33 cellular contexts compared by ENCODE assay signal in genomic region chr7:132022188-132022587, GRCh38.
"Had no signal": no experiment of that assay in that cellular context is flagged by ENCODE, and none has a peak within 500 bp of the region (broad histone marks: within the 10 kb centered on the region; RNA-seq: fewer than 3 reads in every experiment).

No MANE protein-coding gene starts in this region.

- DNase-seq: activated B cell treated with CpG ODN at 0.5 μM for 24 hours; activated CD4-positive, alpha-beta memory T cell treated with anti-CD3 and anti-CD28 coated beads for 36 hours; activated CD4-positive, alpha-beta T cell treated with anti-CD3 and anti-CD28 coated beads for 4 hours; activated CD4-positive, alpha-beta T cell treated with anti-CD3 and anti-CD28 coated beads, Interleukin-2, amount 10 ng/mL, durations not matched to agents 24 days and 14 days; activated CD4-positive, alpha-beta T cell treated with anti-CD3 and anti-CD28 coated beads, Interleukin-2, amount 50 U/mL, for 1 hour; activated CD4-positive, alpha-beta T cell treated with anti-CD3 and anti-CD28 coated beads, Interleukin-2, amount 50 U/mL, for 4 hours; activated CD4-positive, CD25-positive, alpha-beta regulatory T cell treated with anti-CD3 and anti-CD28 coated beads, Interleukin-2, amount 50 U/mL, for 72 hours; activated CD8-positive, alpha-beta memory T cell treated with anti-CD3 and anti-CD28 coated beads, Interleukin-2, amount 50 U/mL, for 4 hours; activated CD8-positive, alpha-beta T cell treated with anti-CD3 and anti-CD28 coated beads for 36 hours; activated effector memory CD4-positive, alpha-beta T cell treated with anti-CD3 and anti-CD28 coated beads, Interleukin-2, amount 50 U/mL, for 16 hours; activated gamma-delta T cell treated with Interleukin-2 at 50 U/mL for 16 hours; activated naive CD4-positive, alpha-beta T cell; activated naive CD4-positive, alpha-beta T cell treated with anti-CD3 and anti-CD28 coated beads for 36 hours; activated naive CD4-positive, alpha-beta T cell treated with anti-CD3 and anti-CD28 coated beads, Interleukin-2, amount 50 U/mL, for 16 hours; activated naive CD8-positive, alpha-beta T cell treated with anti-CD3 and anti-CD28 coated beads for 36 hours; activated T-cell treated with anti-CD3 and anti-CD28 coated beads for 4 hours; activated T-cell treated with anti-CD3 and anti-CD28 coated beads, Interleukin-2, amount 50 U/mL, for 1 hour; activated T-cell treated with anti-CD3 and anti-CD28 coated beads, Interleukin-2, amount 50 U/mL, for 4 hours; activated T-cell treated with anti-CD3 and anti-CD28 coated beads, Interleukin-2, amount 50 U/mL, for 72 hours; adrenal gland; amniotic stem cell; aorta; body of pancreas; brain microvascular endothelial cell; central memory CD4-positive, alpha-beta T cell; T-helper 2 cell; T-helper 9 cell had no signal

- H3K27ac ChIP-seq: adrenal gland, body of pancreas, brain microvascular endothelial cell, breast epithelium, VCaP had no signal

- H3K9me3 ChIP-seq: adrenal gland, body of pancreas, breast epithelium had no signal

- H3K4me3 ChIP-seq: adrenal gland, body of pancreas, breast epithelium had no signal

- ATAC-seq: activated CD8-positive, alpha-beta T cell treated with anti-CD3 and anti-CD28 coated beads for 36 hours; activated naive CD4-positive, alpha-beta T cell treated with anti-CD3 and anti-CD28 coated beads, Interleukin-2, amount 50 U/mL, for 72 hours; activated T-cell treated with anti-CD3 and anti-CD28 coated beads, Interleukin-2, amount 50 U/mL, for 4 hours; activated T-cell treated with anti-CD3 and anti-CD28 coated beads, Interleukin-2, amount 50 U/mL, for 72 hours; activated T-helper 17 cell treated with anti-CD3 and anti-CD28 coated beads, Interleukin-2, amount 50 U/mL, for 72 hours; body of pancreas had no signal

- H3K36me3 ChIP-seq: adrenal gland, brain microvascular endothelial cell, breast epithelium had no signal

- H3K27me3 ChIP-seq: adrenal gland, body of pancreas, brain microvascular endothelial cell, breast epithelium had no signal

- H3K4me1 ChIP-seq: adrenal gland, body of pancreas, breast epithelium had no signal

- FAIRE-seq: astrocyte, TTC549 had no signal
